In genomic region chr9:130660683-130661460, GRCh38 we compare ENCODE assay signal across 12 cellular contexts. TPM values are rescaled to one million over a fixed set of nuclear protein-coding genes. Genes with fewer than 3 reads are reported as not detected.
A peak's percentile ranks its signal among the peaks of the same experiment; 100 is the strongest.
DNase-seq lines count a peak whose midpoint lies in the region; ATAC-seq and TF ChIP-seq lines count a peak whose summit lies in the region.
"Had no signal": no experiment of that assay in that cellular context is flagged by ENCODE, and none has a peak within 500 bp of the region (broad histone marks: within the 10 kb centered on the region; RNA-seq: fewer than 3 reads in every experiment).

No MANE protein-coding gene starts in this region.

- 3 to 6% methylated on average over 6 to 46 of the region's 82 CpGs for WGBS in upper lobe of left lung, 2 donors

- H3K4me3 Mint-ChIP-seq in activated T-cell treated with anti-CD3 and anti-CD28 coated beads, Interleukin-2, amount 50 U/mL, for 72 hours: peak overlapping the region; percentile 58 to 61
- H3K4me3 Mint-ChIP-seq: activated CD8-positive, alpha-beta T cell treated with anti-CD3 and anti-CD28 coated beads for 36 hours; natural killer cell had no signal

- peaks cover 100% of the 10 kb centered on the region for H3K27me3 ChIP-seq in lower lobe of right lung (ENCODE audit: low read depth)
- H3K27me3 ChIP-seq in upper lobe of left lung: peaks cover 0 to 84% (median 57%) of the 10 kb centered on the region in 4 donors

- H3K27ac ChIP-seq in coronary artery (no peak overlapping the region), lower lobe of right lung (no peak overlapping the region), upper lobe of left lung (no peak overlapping the region)
- H3K27ac ChIP-seq: BLaER1 treated with 17β-estradiol and CSF1 and Interleukin-3, amounts not matched to agents 10 nM and 100 nM had no signal

- H3K4me1 ChIP-seq in lower lobe of right lung (peaks cover 55% of the 10 kb centered on the region), upper lobe of left lung (peaks cover 51 to 69% (median 59%) of the 10 kb centered on the region in 4 donors)
- H3K4me1 ChIP-seq: BLaER1 treated with 17β-estradiol and CSF1 and Interleukin-3, amounts not matched to agents 10 nM and 100 nM had no signal

- H3K4me3 ChIP-seq in coronary artery (peak overlapping the region; percentile 72), lower lobe of right lung (peak overlapping the region; percentile 40), upper lobe of left lung (peak overlapping the region in 3 of 4 donors; percentile 34 to 46 (median 41))
- H3K4me3 ChIP-seq: BLaER1 treated with 17β-estradiol and CSF1 and Interleukin-3, amounts not matched to agents 10 nM and 100 nM had no signal

- no peaks in the 10 kb centered on the region for H3K9me3 Mint-ChIP-seq in activated T-cell treated with anti-CD3 and anti-CD28 coated beads, Interleukin-2, amount 50 U/mL, for 72 hours
- H3K9me3 Mint-ChIP-seq: activated CD8-positive, alpha-beta T cell treated with anti-CD3 and anti-CD28 coated beads for 36 hours; natural killer cell had no signal

- H3K9me3 ChIP-seq in lower lobe of right lung (no peaks in the 10 kb centered on the region), upper lobe of left lung (peaks cover 0 to 4% (median 0%) of the 10 kb centered on the region in 4 donors)

- peaks cover 27% of the 10 kb centered on the region for H3K4me1 Mint-ChIP-seq in activated T-cell treated with anti-CD3 and anti-CD28 coated beads, Interleukin-2, amount 50 U/mL, for 72 hours (ENCODE audit: low read depth)

- no peaks in the 10 kb centered on the region for H3K36me3 ChIP-seq in lower lobe of right lung
- no peaks in the 10 kb centered on the region for H3K36me3 ChIP-seq in upper lobe of left lung
- H3K36me3 ChIP-seq: BLaER1 treated with 17β-estradiol and CSF1 and Interleukin-3, amounts not matched to agents 10 nM and 100 nM had no signal

- no peak for DNase-seq in activated T-cell treated with anti-CD3 and anti-CD28 coated beads, Interleukin-2, amount 50 U/mL, for 72 hours
- DNase-seq in activated T-cell treated with anti-CD3 and anti-CD28 coated beads for 4 hours (no peak), coronary artery (ENCODE audit: low spot score) (no peak), lower lobe of right lung (no peak), upper lobe of left lung (peak in 1 of 2 donors; percentile 82), OCI-M1 (lab: John Stamatoyannopoulos, UW) (no peak)
- no peak for DNase-seq in activated naive CD4-positive, alpha-beta T cell (lab: John Stamatoyannopoulos, UW)
- DNase-seq: activated CD8-positive, alpha-beta T cell treated with anti-CD3 and anti-CD28 coated beads for 36 hours; effector CD4-positive, alpha-beta T cell; natural killer cell had no signal

- intact Hi-C loops in lower lobe of right lung (cut with DNase I): no loop called here

- no peak overlapping the region for H3K27ac Mint-ChIP-seq in activated T-cell treated with anti-CD3 and anti-CD28 coated beads, Interleukin-2, amount 50 U/mL, for 72 hours
- H3K27ac Mint-ChIP-seq: activated CD8-positive, alpha-beta T cell treated with anti-CD3 and anti-CD28 coated beads for 36 hours; natural killer cell had no signal

- TF ChIP-seq POLR2A in upper lobe of left lung (IDR thresholded peaks at IDR 0.05): no peak

- peaks cover 60% of the 10 kb centered on the region for H3K27me3 Mint-ChIP-seq in activated T-cell treated with anti-CD3 and anti-CD28 coated beads, Interleukin-2, amount 50 U/mL, for 72 hours (ENCODE audit: low read depth)

- ATAC-seq in activated T-cell treated with anti-CD3 and anti-CD28 coated beads, Interleukin-2, amount 50 U/mL, for 72 hours (replicated peaks in 1 of 2): no peak
- ATAC-seq in lower lobe of right lung (peak; percentile 4 to 25), upper lobe of left lung (ENCODE audit: low FRiP score in 2 of 2) (peak in 1 of 2 donors; percentile 13), GM18858 (IDR thresholded peaks at IDR 0.05; ENCODE audit: unreplicated experiment) (no peak)
- ATAC-seq: activated CD8-positive, alpha-beta T cell treated with anti-CD3 and anti-CD28 coated beads for 36 hours; natural killer cell had no signal

- peaks cover 0 to 3% of the 10 kb centered on the region in 2 donors for H3K36me3 Mint-ChIP-seq in activated T-cell treated with anti-CD3 and anti-CD28 coated beads, Interleukin-2, amount 50 U/mL, for 72 hours (ENCODE audit: insufficient read depth in 2 of 2)
- H3K36me3 Mint-ChIP-seq: natural killer cell had no signal

- TF ChIP-seq CTCF in coronary artery (IDR thresholded peaks at IDR 0.05) (no peak), lower lobe of right lung (IDR thresholded peaks at IDR 0.05) (no peak), upper lobe of left lung (IDR thresholded peaks at IDR 0.05) (no peak)

- no peak for TF ChIP-seq EP300 in upper lobe of left lung (IDR thresholded peaks at IDR 0.05)

RNA-seq across cellular contexts. Expression of gene PRDM12, which starts 3.5 kb away (rescaled TPM):
- total RNA-seq in activated T-cell treated with anti-CD3 and anti-CD28 coated beads, Interleukin-2, amount 50 U/mL, for 72 hours: not detected
- not detected for total RNA-seq in lower lobe of right lung
- total RNA-seq in upper lobe of left lung: under 1 TPM in 1 of 6 donors, not detected in 5; 0.10 TPM

RNA-seq across cellular contexts. Expression of gene EXOSC2, which starts 32.7 kb away (rescaled TPM):
- 10 to 100 TPM; 43.7 to 55.0 TPM for total RNA-seq in activated T-cell treated with anti-CD3 and anti-CD28 coated beads, Interleukin-2, amount 50 U/mL, for 72 hours
- total RNA-seq in lower lobe of right lung: 18.4 TPM
- total RNA-seq in upper lobe of left lung: 10 to 100 TPM in 5 of 6 donors, 1 to 10 TPM in 1; 6.7 to 37.7 (median 17.8) TPM

Comparison
In these comparisons a context has a peak if more than half of its experiments do, and no peak if none do; other contexts are left out.
1. ATAC-seq: peak in lower lobe of right lung (2 of 2); none in activated T-cell treated with anti-CD3 and anti-CD28 coated beads, Interleukin-2, amount 50 U/mL, for 72 hours (0 of 2) and GM18858 (single experiment).
2. Peak in every context shown above with its lines, with median percentiles within 50 percentile points of each other: H3K4me3 ChIP-seq.